Comparison of ENCODE assay signal across 12 cellular contexts in the genomic region with DNA sequence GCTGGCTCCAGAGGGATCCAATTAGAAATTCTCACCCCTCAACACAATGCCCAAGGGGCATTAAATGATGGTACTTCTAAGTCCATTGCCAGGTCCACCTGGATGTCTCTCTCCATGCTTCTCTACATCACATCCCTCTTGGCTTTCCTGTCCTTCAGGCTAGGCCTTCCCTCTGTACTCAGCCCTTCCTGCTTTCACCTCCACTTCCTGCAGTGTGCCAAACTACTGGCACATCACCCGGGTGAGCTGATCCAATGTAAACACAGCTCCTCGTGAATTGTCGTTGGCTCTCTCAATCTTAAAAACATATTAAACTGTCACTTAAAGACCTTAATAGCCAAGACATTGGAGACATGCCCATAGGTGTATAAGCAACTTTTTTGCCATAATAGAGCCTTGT. TPM values are rescaled to one million over a fixed set of nuclear protein-coding genes. Genes with fewer than 3 reads are reported as not detected.
A peak's percentile ranks its signal among the peaks of the same experiment; 100 is the strongest.
DNase-seq lines count a peak whose midpoint lies in the region; ATAC-seq and TF ChIP-seq lines count a peak whose summit lies in the region.
"Had no signal": no experiment of that assay in that cellular context is flagged by ENCODE, and none has a peak within 500 bp of the region (broad histone marks: within the 10 kb centered on the region; RNA-seq: fewer than 3 reads in every experiment).

No MANE protein-coding gene starts in this region.

- peak overlapping the region; percentile 75 for H2AFZ ChIP-seq in parathyroid adenoma

- peaks cover 37% of the 10 kb centered on the region for H3K4me1 ChIP-seq in CD4-positive, CD25-positive, alpha-beta regulatory T cell (ENCODE audit: control insufficient read depth, insufficient read depth, low read length, poor library complexity, severe bottlenecking)
- H3K4me1 ChIP-seq in parathyroid adenoma, result peaks cover 48% of the 10 kb centered on the region
- H3K4me1 ChIP-seq in effector memory CD4-positive, alpha-beta T cell (ENCODE audit: control insufficient read depth, insufficient read depth, low read length, poor library complexity, severe bottlenecking), result peaks cover 5% of the 10 kb centered on the region

- intact Hi-C loops in posterior vena cava (cut with DNase I), result no loop called here

- no peaks in the 10 kb centered on the region for H3K9me3 Mint-ChIP-seq in CD4-positive, CD25-positive, alpha-beta regulatory T cell
- H3K9me3 Mint-ChIP-seq: IgD-negative memory B cell; stimulated activated naive CD8-positive, alpha-beta T cell treated with anti-CD3 and anti-CD28 coated beads, Interleukin-15, Interleukin-2, amounts not matched to agents 100 ng/mL and 50 ng/mL, for 24 hours had no signal

- no peak overlapping the region for H3K9ac ChIP-seq in parathyroid adenoma

- H3K9me3 ChIP-seq in CD4-positive, CD25-positive, alpha-beta regulatory T cell (ENCODE audit: control insufficient read depth in 2 of 2, low read length in 2 of 2), result no peaks in the 10 kb centered on the region
- no peaks in the 10 kb centered on the region for H3K9me3 ChIP-seq in parathyroid adenoma (ENCODE audit: control insufficient read depth, low read length)
- no peaks in the 10 kb centered on the region for H3K9me3 ChIP-seq in effector memory CD4-positive, alpha-beta T cell (ENCODE audit: control insufficient read depth, low read length)

- no peaks in the 10 kb centered on the region for H3K36me3 Mint-ChIP-seq in CD4-positive, CD25-positive, alpha-beta regulatory T cell

- H3K79me2 ChIP-seq in parathyroid adenoma, result peaks cover 10% of the 10 kb centered on the region

- no peak overlapping the region for H3K27ac ChIP-seq in CD4-positive, CD25-positive, alpha-beta regulatory T cell (ENCODE audit: insufficient read depth, low read length, poor library complexity, severe bottlenecking)
- H3K27ac ChIP-seq in parathyroid adenoma, result peak overlapping the region; percentile 64
- no peak overlapping the region for H3K27ac ChIP-seq in effector memory CD4-positive, alpha-beta T cell (ENCODE audit: insufficient read depth, low read length, poor library complexity, severe bottlenecking)

- peak overlapping the region; percentile 9 to 82 (median 61) for H3K27ac Mint-ChIP-seq in CD4-positive, CD25-positive, alpha-beta regulatory T cell
- H3K27ac Mint-ChIP-seq: IgD-negative memory B cell had no signal

- H3K36me3 ChIP-seq in CD4-positive, CD25-positive, alpha-beta regulatory T cell (ENCODE audit: control insufficient read depth, insufficient read depth, low read length), result no peaks in the 10 kb centered on the region
- no peaks in the 10 kb centered on the region for H3K36me3 ChIP-seq in parathyroid adenoma (ENCODE audit: control insufficient read depth, insufficient read depth, low read length)
- no peaks in the 10 kb centered on the region for H3K36me3 ChIP-seq in effector memory CD4-positive, alpha-beta T cell (ENCODE audit: control insufficient read depth, insufficient read depth, low read length)

- no peak for ATAC-seq in CD4-positive, CD25-positive, alpha-beta regulatory T cell (ENCODE audit: low read depth in 2 of 2)
- no peak for ATAC-seq in GM18511 (IDR thresholded peaks at IDR 0.05; ENCODE audit: unreplicated experiment)

- H3K4me2 ChIP-seq in parathyroid adenoma (ENCODE audit: low read length), result peak overlapping the region; percentile 40

- no peaks in the 10 kb centered on the region for H3K27me3 Mint-ChIP-seq in CD4-positive, CD25-positive, alpha-beta regulatory T cell
- H3K27me3 Mint-ChIP-seq: IgD-negative memory B cell had no signal

- no peak for DNase-seq in CD4-positive, CD25-positive, alpha-beta regulatory T cell
- DNase-seq in M059J (ENCODE audit: low read depth) (peak; percentile 71), dermis microvascular lymphatic vessel endothelial cell (ENCODE audit: low read depth in 2 of 2) (peak; percentile 65 to 81), posterior vena cava (ENCODE audit: low spot score) (no peak), NCI-H187 treated with DMSO at 0.1 percent for 48 hours (lab: John Stamatoyannopoulos, UW) (no peak)
- no peak for DNase-seq in effector memory CD4-positive, alpha-beta T cell
- DNase-seq: activated CD8-positive, alpha-beta memory T cell treated with anti-CD3 and anti-CD28 coated beads, Interleukin-2, amount 50 U/mL, for 4 hours; foreskin fibroblast had no signal

- H3K4me1 Mint-ChIP-seq in CD4-positive, CD25-positive, alpha-beta regulatory T cell, result peaks cover 5 to 64% (median 34%) of the 10 kb centered on the region in 4 donors

- no peaks in the 10 kb centered on the region for H3K27me3 ChIP-seq in CD4-positive, CD25-positive, alpha-beta regulatory T cell (ENCODE audit: control insufficient read depth, insufficient read depth, low read length)
- no peaks in the 10 kb centered on the region for H3K27me3 ChIP-seq in parathyroid adenoma (ENCODE audit: control insufficient read depth, insufficient read depth, low read length)
- no peaks in the 10 kb centered on the region for H3K27me3 ChIP-seq in effector memory CD4-positive, alpha-beta T cell (replicated peaks; ENCODE audit: control insufficient read depth, insufficient read depth, low read length, poor library complexity, severe bottlenecking)

- H3K4me3 ChIP-seq in CD4-positive, CD25-positive, alpha-beta regulatory T cell (ENCODE audit: low read depth, low read length), result peak overlapping the region; percentile 21
- peak overlapping the region; percentile 17 for H3K4me3 ChIP-seq in parathyroid adenoma (ENCODE audit: low read depth, low read length)
- H3K4me3 ChIP-seq in effector memory CD4-positive, alpha-beta T cell (ENCODE audit: insufficient read depth, low read depth, low read length, poor library complexity, severe bottlenecking), result no peak overlapping the region

- H3K4me3 Mint-ChIP-seq in CD4-positive, CD25-positive, alpha-beta regulatory T cell, result peak overlapping the region in 3 of 4 donors; percentile 8 to 59 (median 47)
- H3K4me3 Mint-ChIP-seq: IgD-negative memory B cell; stimulated activated naive CD8-positive, alpha-beta T cell treated with anti-CD3 and anti-CD28 coated beads, Interleukin-15, Interleukin-2, amounts not matched to agents 100 ng/mL and 50 ng/mL, for 24 hours had no signal

- TF ChIP-seq CTCF in parathyroid adenoma (IDR thresholded peaks at IDR 0.05), result no peak

RNA-seq across cellular contexts. Expression of gene LMCD1, which starts 4.0 kb away (rescaled TPM):
- total RNA-seq in CD4-positive, CD25-positive, alpha-beta regulatory T cell, result 5.6 TPM
- 10 to 100 TPM; 13.3 to 27.7 (median 18.7) TPM for polyA plus RNA-seq in CD4-positive, CD25-positive, alpha-beta regulatory T cell
- total RNA-seq in M059J (2014; rRNA removed; shearing (Covaris generic)), result 10.0 and 18.1 TPM in 2 replicates
- total RNA-seq in dermis microvascular lymphatic vessel endothelial cell (17.3 and 28.8 TPM in 2 replicates), posterior vena cava (100 to 1,000 TPM; 221 to 834 TPM)

Comparison
In these comparisons a context has a peak if more than half of its experiments do, and no peak if none do; other contexts are left out.
1. DNase-seq: peak in M059J (single experiment) and dermis microvascular lymphatic vessel endothelial cell (2 of 2); none in CD4-positive, CD25-positive, alpha-beta regulatory T cell (0 of 3), posterior vena cava (single experiment), effector memory CD4-positive, alpha-beta T cell (0 of 3) and NCI-H187 treated with DMSO at 0.1 percent for 48 hours (single experiment).